Comparison of ENCODE assay signal across 1 cellular context in genomic region chr6:152263582-152263981, GRCh38.
TF ChIP-seq lines count a peak whose summit lies in the region.

No MANE protein-coding gene starts in this region.

TF ChIP-seq in HepG2, 621 proteins besides CTCF, POLR2A, EP300 and RAD21:
- TF ChIP-seq KDM3A (CRISPR knock-in tag; IDR thresholded peaks at IDR 0.05; ENCODE audit: low read depth) (no peak), ZNF101 (CRISPR knock-in tag; IDR thresholded peaks at IDR 0.05; ENCODE audit: borderline replicate concordance, low read depth) (peak; percentile 99; the same call in 1 of the 2 replicates), FOXO4 (CRISPR knock-in tag; conservative IDR thresholded peaks at IDR 0.05) (no peak), ZNF441 (CRISPR knock-in tag; IDR thresholded peaks at IDR 0.05; ENCODE audit: borderline replicate concordance) (no peak), NCOR1 (IDR thresholded peaks at IDR 0.05; ENCODE audit: borderline replicate concordance, low read length) (no peak)
- TF ChIP-seq, protein P1, sequence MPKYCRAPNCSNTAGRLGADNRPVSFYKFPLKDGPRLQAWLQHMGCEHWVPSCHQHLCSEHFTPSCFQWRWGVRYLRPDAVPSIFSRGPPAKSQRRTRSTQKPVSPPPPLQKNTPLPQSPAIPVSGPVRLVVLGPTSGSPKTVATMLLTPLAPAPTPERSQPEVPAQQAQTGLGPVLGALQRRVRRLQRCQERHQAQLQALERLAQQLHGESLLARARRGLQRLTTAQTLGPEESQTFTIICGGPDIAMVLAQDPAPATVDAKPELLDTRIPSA (CRISPR knock-in tag; IDR thresholded peaks at IDR 0.05; ENCODE audit: borderline replicate concordance): no peak
- TF ChIP-seq, protein P2, sequence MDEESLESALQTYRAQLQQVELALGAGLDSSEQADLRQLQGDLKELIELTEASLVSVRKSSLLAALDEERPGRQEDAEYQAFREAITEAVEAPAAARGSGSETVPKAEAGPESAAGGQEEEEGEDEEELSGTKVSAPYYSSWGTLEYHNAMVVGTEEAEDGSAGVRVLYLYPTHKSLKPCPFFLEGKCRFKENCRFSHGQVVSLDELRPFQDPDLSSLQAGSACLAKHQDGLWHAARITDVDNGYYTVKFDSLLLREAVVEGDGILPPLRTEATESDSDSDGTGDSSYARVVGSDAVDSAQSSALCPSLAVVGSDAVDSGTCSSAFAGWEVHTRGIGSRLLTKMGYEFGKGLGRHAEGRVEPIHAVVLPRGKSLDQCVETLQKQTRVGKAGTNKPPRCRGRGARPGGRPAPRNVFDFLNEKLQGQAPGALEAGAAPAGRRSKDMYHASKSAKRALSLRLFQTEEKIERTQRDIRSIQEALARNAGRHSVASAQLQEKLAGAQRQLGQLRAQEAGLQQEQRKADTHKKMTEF (CRISPR knock-in tag; IDR thresholded peaks at IDR 0.05): no peak
